ENCODE assay signal across 8 cellular contexts in the genomic region with DNA sequence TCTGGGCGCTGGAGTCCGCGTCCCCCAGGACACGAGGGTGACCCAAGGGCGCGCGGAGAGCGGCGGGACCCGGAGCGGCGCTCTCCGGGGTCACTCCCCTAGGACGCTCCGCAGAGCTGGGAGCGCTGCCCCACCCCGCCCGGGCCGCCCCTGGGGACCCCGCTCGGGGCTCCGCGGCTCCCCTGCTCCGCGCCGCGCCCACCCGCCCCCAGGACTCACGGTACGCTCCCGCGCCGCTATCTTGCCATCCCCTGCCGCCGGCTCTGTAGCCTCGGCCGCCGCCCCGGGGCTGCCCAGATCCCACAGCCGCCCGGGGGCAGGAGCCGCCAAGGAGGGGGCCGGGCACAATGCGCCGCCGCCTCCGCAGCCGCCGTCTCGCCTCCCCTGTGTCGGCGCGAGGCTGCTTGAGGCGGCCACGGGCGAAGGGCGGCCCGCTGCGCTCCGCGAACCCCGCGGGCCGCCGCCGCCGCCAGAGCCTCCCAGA. TPM values are rescaled to one million over a fixed set of nuclear protein-coding genes. Genes with fewer than 3 reads are reported as not detected.
A peak's percentile ranks its signal among the peaks of the same experiment; 100 is the strongest.
DNase-seq lines count a peak whose midpoint lies in the region; ATAC-seq and TF ChIP-seq lines count a peak whose summit lies in the region.

No MANE protein-coding gene starts in this region.

- no peaks in the 10 kb centered on the region for H4K20me1 ChIP-seq in fibroblast of lung (ENCODE audit: control insufficient read depth, extremely low read depth, insufficient read depth, low read length)

- TF ChIP-seq CTCF in fibroblast of lung (conservative IDR thresholded peaks at IDR 0.05 in 1 of 2, IDR thresholded peaks at IDR 0.05 in 1 of 2; ENCODE audit: low read depth in 1 of 2, low read length in 2 of 2), result no peak

- H2BK12ac ChIP-seq in trophoblast cell (ENCODE audit: low read length), result peak overlapping the region; percentile 11

- H3K79me2 ChIP-seq in fibroblast of lung (ENCODE audit: control insufficient read depth, insufficient read depth, low read length), result peaks cover 35% of the 10 kb centered on the region
- peaks cover 10% of the 10 kb centered on the region for H3K79me2 ChIP-seq in trophoblast cell (ENCODE audit: control insufficient read depth, insufficient read depth, low read length, poor library complexity)

- H3K4me1 ChIP-seq in fibroblast of lung (ENCODE audit: control insufficient read depth, extremely low read depth, insufficient read depth, low read length) (peaks cover 3% of the 10 kb centered on the region), trophoblast cell (ENCODE audit: control insufficient read depth in 1 of 2, insufficient read depth in 2 of 2, low read length in 2 of 2) (peaks cover 0 to 5% of the 10 kb centered on the region in 2 experiments)

- H3K4me3 ChIP-seq in fibroblast of lung (replicated peaks in 1 of 4; ENCODE audit: control extremely low read depth in 1 of 4, insufficient read depth in 1 of 4, low read depth in 3 of 4, low read length in 4 of 4) (peak overlapping the region; percentile 77 to 100 (median 90)), trophoblast cell (ENCODE audit: low read depth, low read length) (peak overlapping the region; percentile 80)

- no peaks in the 10 kb centered on the region for H3K27me3 ChIP-seq in fibroblast of lung (ENCODE audit: control insufficient read depth, insufficient read depth, low read length)
- no peaks in the 10 kb centered on the region for H3K27me3 ChIP-seq in trophoblast cell (ENCODE audit: insufficient read depth, low read length)

- H2AFZ ChIP-seq in fibroblast of lung (ENCODE audit: low read length) (no peak overlapping the region), trophoblast cell (ENCODE audit: insufficient read depth, low read length, poor library complexity) (peak overlapping the region; percentile 66)

- peak overlapping the region; percentile 90 for H3K18ac ChIP-seq in trophoblast cell (ENCODE audit: low read length)

- peak; percentile 56 for ATAC-seq in Right ventricle myocardium inferior

- H4K12ac ChIP-seq in trophoblast cell (ENCODE audit: low read depth, low read length), result peak overlapping the region; percentile 25

- H3K9me3 ChIP-seq in fibroblast of lung (ENCODE audit: control insufficient read depth, insufficient read depth, low read depth, low read length) (no peaks in the 10 kb centered on the region), trophoblast cell (ENCODE audit: insufficient read depth, low read depth, low read length) (no peaks in the 10 kb centered on the region)

- H3K79me1 ChIP-seq in trophoblast cell (ENCODE audit: low read length), result peaks cover 12% of the 10 kb centered on the region

- peak overlapping the region; percentile 74 for H4K91ac ChIP-seq in trophoblast cell (ENCODE audit: low read depth, low read length)

- no peak overlapping the region for H2AK5ac ChIP-seq in trophoblast cell (ENCODE audit: low read length)

- H3K36me3 ChIP-seq in fibroblast of lung (ENCODE audit: control insufficient read depth, insufficient read depth, low read length) (no peaks in the 10 kb centered on the region), trophoblast cell (ENCODE audit: control insufficient read depth in 1 of 2, insufficient read depth in 2 of 2, low read length in 2 of 2) (no peaks in the 10 kb centered on the region)

- no peak overlapping the region for H3K27ac ChIP-seq in fibroblast of lung (ENCODE audit: insufficient read depth, low read length)
- peak overlapping the region; percentile 63 for H3K27ac ChIP-seq in trophoblast cell (ENCODE audit: low read depth, low read length)

- no peak overlapping the region for H4K8ac ChIP-seq in trophoblast cell (ENCODE audit: low read depth, low read length)

- DNase-seq in Right ventricle myocardium inferior (ENCODE audit: missing footprints) (peak; percentile 70), cardiac septum (ENCODE audit: low spot score) (no peak), T-helper 9 cell (peak; percentile 3), fibroblast of lung (ENCODE audit: low read depth in 2 of 2) (no peak), trophoblast cell (peak; percentile 80 to 88), OCI-M2 (lab: John Stamatoyannopoulos, UW; ENCODE audit: unreplicated experiment) (no peak), NCI-H2227 (lab: John Stamatoyannopoulos, UW; ENCODE audit: unreplicated experiment) (no peak), NCI-H2227 treated with DMSO at 0.1 percent for 48 hours (lab: John Stamatoyannopoulos, UW) (no peak)

- H3K23ac ChIP-seq in trophoblast cell (ENCODE audit: low read length), result no peak overlapping the region

- peak overlapping the region; percentile 70 for H2BK120ac ChIP-seq in trophoblast cell (ENCODE audit: insufficient read depth, low read length, poor library complexity)

- no CpG with 5 or more reads among the region's 67 CpGs for whole genome bisulfite sequencing in trophoblast cell (ENCODE audit: extremely low coverage, insufficient coverage, insufficient read length)

- intact Hi-C loops in Right ventricle myocardium inferior (cut with DNase I), result loop anchor here (2.0 to 5.0 kb wide), 3 partner anchors 36 to 251 kb away; no protein-coding TSS in a partner anchor
- intact Hi-C loops in cardiac septum (cut with DNase I), result loop anchor here (2.0 to 5.0 kb wide), 3 partner anchors 45 to 251 kb away; no protein-coding TSS in a partner anchor

- H2BK5ac ChIP-seq in trophoblast cell (ENCODE audit: low read depth, low read length, poor library complexity), result peak overlapping the region; percentile 75

- H3K4ac ChIP-seq in trophoblast cell (ENCODE audit: low read depth, low read length), result no peak overlapping the region

- H3K4me2 ChIP-seq in fibroblast of lung (ENCODE audit: extremely low read depth, insufficient read depth, low read length) (peak overlapping the region; percentile 87), trophoblast cell (ENCODE audit: low read length) (peak overlapping the region; percentile 62)

- H3K9ac ChIP-seq in fibroblast of lung (ENCODE audit: insufficient read depth, low read length) (peak overlapping the region; percentile 63), trophoblast cell (ENCODE audit: low read length) (peak overlapping the region; percentile 68)

- H3K14ac ChIP-seq in trophoblast cell (ENCODE audit: low read length), result peak overlapping the region; percentile 55

RNA-seq across cellular contexts. Expression of gene LIFR, which starts 0.3 kb away (rescaled TPM):
- 56.1 TPM for total RNA-seq in Right ventricle myocardium inferior
- total RNA-seq in cardiac septum, result 30.9 TPM
- total RNA-seq in fibroblast of lung, result 65.1 and 84.5 TPM in 2 replicates
- polyA plus RNA-seq in fibroblast of lung, result 35.7 and 43.6 TPM in 2 replicates
- polyA plus RNA-seq in fibroblast of lung (2012), result 19.8 and 26.6 TPM in 2 replicates
- polyA minus RNA-seq in fibroblast of lung (ENCODE audit: low replicate concordance), result 15.3 and 21.3 TPM in 2 replicates
- 16.6 and 16.7 TPM in 2 replicates for polyA plus RNA-seq in trophoblast cell (2013)

Comparison
In these comparisons a context has a peak if more than half of its experiments do, and no peak if none do; other contexts are left out.
1. DNase-seq: peak in Right ventricle myocardium inferior (single experiment), T-helper 9 cell (single experiment) and trophoblast cell (2 of 2); none in cardiac septum (single experiment), fibroblast of lung (0 of 2), OCI-M2 (single experiment), NCI-H2227 (single experiment) and NCI-H2227 treated with DMSO at 0.1 percent for 48 hours (single experiment).